In genomic region chrX:33808636-33809035, GRCh38 we compare ENCODE assay signal across 29 cellular contexts.
"Had no signal": no experiment of that assay in that cellular context is flagged by ENCODE, and none has a peak within 500 bp of the region (broad histone marks: within the 10 kb centered on the region; RNA-seq: fewer than 3 reads in every experiment).

No MANE protein-coding gene starts in this region.

- ATAC-seq: activated T-cell treated with anti-CD3 and anti-CD28 coated beads, Interleukin-2, amount 50 U/mL, for 72 hours; effector memory CD8-positive, alpha-beta T cell; T-helper 17 cell had no signal

- H3K4me3 ChIP-seq: coronary artery, dorsolateral prefrontal cortex, esophagus squamous epithelium had no signal

- H3K27ac ChIP-seq: brain microvascular endothelial cell, coronary artery, dorsolateral prefrontal cortex, epithelial cell of prostate, esophagus squamous epithelium had no signal

- H3K27me3 Mint-ChIP-seq: activated CD4-positive, alpha-beta memory T cell treated with anti-CD3 and anti-CD28 coated beads, Interleukin-2, amount 10 ng/mL, durations not matched to agents 7 days and 5 days; activated CD4-positive, alpha-beta T cell treated with anti-CD3 and anti-CD28 coated beads, Interleukin-2, amount 10 ng/mL, durations not matched to agents 7 days and 5 days; activated naive CD4-positive, alpha-beta T cell treated with anti-CD3 and anti-CD28 coated beads, Interleukin-2, amount 10 ng/mL, durations not matched to agents 7 days and 5 days; activated naive CD8-positive, alpha-beta T cell; central memory CD8-positive, alpha-beta T cell; dendritic cell treated with granulocyte-macrophage colony-stimulating factor and Interleukin-4, amounts not matched to agents 40 ng/mL and 50 ng/mL, for 4 days; effector memory CD8-positive, alpha-beta T cell; T-helper 17 cell had no signal

- H3K27ac Mint-ChIP-seq: activated CD4-positive, alpha-beta memory T cell treated with anti-CD3 and anti-CD28 coated beads, Interleukin-2, amount 10 ng/mL, durations not matched to agents 7 days and 5 days; activated CD4-positive, alpha-beta T cell treated with anti-CD3 and anti-CD28 coated beads, Interleukin-2, amount 10 ng/mL, durations not matched to agents 7 days and 5 days; activated naive CD4-positive, alpha-beta T cell treated with anti-CD3 and anti-CD28 coated beads, Interleukin-2, amount 10 ng/mL, durations not matched to agents 7 days and 5 days; activated naive CD8-positive, alpha-beta T cell; activated T-cell treated with anti-CD3 and anti-CD28 coated beads, Interleukin-2, amount 50 U/mL, for 24 hours; activated T-cell treated with anti-CD3 and anti-CD28 coated beads, Interleukin-2, amount 50 U/mL, for 72 hours; dendritic cell treated with granulocyte-macrophage colony-stimulating factor and Interleukin-4, amounts not matched to agents 40 ng/mL and 50 ng/mL, for 4 days; effector memory CD8-positive, alpha-beta T cell; T-helper 17 cell; T-helper 2 cell treated with Interferon-gamma antibody and Interleukin-4, amounts not matched to agents 5 μg/mL and 100 μg/mL, for 36 hours had no signal

- H3K36me3 ChIP-seq: brain microvascular endothelial cell, esophagus squamous epithelium had no signal

- H3K9me3 ChIP-seq: esophagus squamous epithelium had no signal

- H3K4me1 Mint-ChIP-seq: activated CD4-positive, alpha-beta memory T cell treated with anti-CD3 and anti-CD28 coated beads, Interleukin-2, amount 10 ng/mL, durations not matched to agents 7 days and 5 days; activated CD4-positive, alpha-beta T cell treated with anti-CD3 and anti-CD28 coated beads, Interleukin-2, amount 10 ng/mL, durations not matched to agents 7 days and 5 days; activated naive CD4-positive, alpha-beta T cell treated with anti-CD3 and anti-CD28 coated beads, Interleukin-2, amount 10 ng/mL, durations not matched to agents 7 days and 5 days; central memory CD8-positive, alpha-beta T cell; T-helper 17 cell had no signal

- DNase-seq: activated CD4-positive, alpha-beta memory T cell treated with anti-CD3 and anti-CD28 coated beads, Interleukin-2, amount 10 ng/mL, durations not matched to agents 7 days and 5 days; activated CD4-positive, alpha-beta T cell treated with anti-CD3 and anti-CD28 coated beads for 1 hour; activated CD4-positive, alpha-beta T cell treated with anti-CD3 and anti-CD28 coated beads for 4 hours; activated CD4-positive, alpha-beta T cell treated with anti-CD3 and anti-CD28 coated beads, Interleukin-2, amount 10 ng/mL, durations not matched to agents 7 days and 5 days; activated CD4-positive, alpha-beta T cell treated with anti-CD3 and anti-CD28 coated beads, Interleukin-2, amount 50 U/mL, for 4 hours; activated CD8-positive, alpha-beta memory T cell treated with anti-CD3 and anti-CD28 coated beads, Interleukin-2, amount 50 U/mL, for 48 hours; activated gamma-delta T cell; activated naive CD4-positive, alpha-beta T cell; activated naive CD4-positive, alpha-beta T cell treated with anti-CD3 and anti-CD28 coated beads, Interleukin-2, amount 10 ng/mL, durations not matched to agents 7 days and 5 days; activated T-cell treated with anti-CD3 and anti-CD28 coated beads for 4 hours; activated T-cell treated with anti-CD3 and anti-CD28 coated beads, Interleukin-2, amount 50 U/mL, for 24 hours; activated T-cell treated with anti-CD3 and anti-CD28 coated beads, Interleukin-2, amount 50 U/mL, for 72 hours; amniotic stem cell; anterior cingulate cortex; brain microvascular endothelial cell; dorsolateral prefrontal cortex; effector CD4-positive, alpha-beta T cell; effector memory CD8-positive, alpha-beta T cell; esophagus squamous epithelium; head of caudate nucleus; T-helper 1 cell; T-helper 17 cell; T1000 had no signal

- H3K27me3 ChIP-seq: brain microvascular endothelial cell, esophagus squamous epithelium had no signal

- H3K36me3 Mint-ChIP-seq: activated naive CD4-positive, alpha-beta T cell treated with anti-CD3 and anti-CD28 coated beads, Interleukin-2, amount 10 ng/mL, durations not matched to agents 7 days and 5 days; activated naive CD8-positive, alpha-beta T cell had no signal

- H3K4me3 Mint-ChIP-seq: activated CD4-positive, alpha-beta memory T cell treated with anti-CD3 and anti-CD28 coated beads, Interleukin-2, amount 10 ng/mL, durations not matched to agents 7 days and 5 days; activated CD4-positive, alpha-beta T cell treated with anti-CD3 and anti-CD28 coated beads, Interleukin-2, amount 10 ng/mL, durations not matched to agents 7 days and 5 days; activated naive CD4-positive, alpha-beta T cell treated with anti-CD3 and anti-CD28 coated beads, Interleukin-2, amount 10 ng/mL, durations not matched to agents 7 days and 5 days; activated naive CD8-positive, alpha-beta T cell; activated T-cell treated with anti-CD3 and anti-CD28 coated beads, Interleukin-2, amount 50 U/mL, for 24 hours; activated T-cell treated with anti-CD3 and anti-CD28 coated beads, Interleukin-2, amount 50 U/mL, for 72 hours; central memory CD8-positive, alpha-beta T cell; dendritic cell treated with granulocyte-macrophage colony-stimulating factor and Interleukin-4, amounts not matched to agents 40 ng/mL and 50 ng/mL, for 4 days; effector memory CD8-positive, alpha-beta T cell; T-helper 17 cell; T-helper 2 cell treated with Interferon-gamma antibody and Interleukin-4, amounts not matched to agents 5 μg/mL and 100 μg/mL, for 36 hours had no signal

- H3K4me1 ChIP-seq: esophagus squamous epithelium had no signal
